ENCODE assay signal across 8 cellular contexts in genomic region chr19:19053508-19054314, GRCh38. TPM values are rescaled to one million over a fixed set of nuclear protein-coding genes. Genes with fewer than 3 reads are reported as not detected.
A peak's percentile ranks its signal among the peaks of the same experiment; 100 is the strongest.
DNase-seq lines count a peak whose midpoint lies in the region; ATAC-seq and TF ChIP-seq lines count a peak whose summit lies in the region.

No MANE protein-coding gene starts in this region.

- intact Hi-C loops in ovary (cut with DNase I) = loop anchor here in 3 of 4 donors (2.0 to 10.0 kb wide), 3 partner anchors 85 to 121 kb away; partner anchors contain the start of genes MEF2B (in 1 of the 3) and TMEM161A (in 1 of the 3)

- TF ChIP-seq EP300 in ovary (IDR thresholded peaks at IDR 0.05) = no peak

- no peak overlapping the region for H3K27ac ChIP-seq in ovary

- ATAC-seq in HG03196 (IDR thresholded peaks at IDR 0.05; ENCODE audit: unreplicated experiment) = no peak

- no peaks in the 10 kb centered on the region for H3K27me3 ChIP-seq in ovary

- TF ChIP-seq POLR2A in ovary (IDR thresholded peaks at IDR 0.05) = no peak

- no peaks in the 10 kb centered on the region for H3K9me3 ChIP-seq in ovary

- 83 to 89% (median 85%) methylated on average over 25 of the region's 25 CpGs for WGBS in ovary, 3 donors

- no peak overlapping the region for H3K4me3 ChIP-seq in fibroblast of villous mesenchyme (ENCODE audit: low read depth, low read length)
- no peak overlapping the region for H3K4me3 ChIP-seq in ovary

- no peaks in the 10 kb centered on the region for H3K4me1 ChIP-seq in ovary (ENCODE audit: insufficient read depth)

- TF ChIP-seq CTCF in fibroblast of villous mesenchyme (IDR thresholded peaks at IDR 0.05; ENCODE audit: insufficient read depth, low read depth, low read length) (peak; percentile 76), ovary (IDR thresholded peaks at IDR 0.05) (peak; percentile 42 to 76 (median 62))

- no peaks in the 10 kb centered on the region for H3K36me3 ChIP-seq in ovary

- peak; percentile 28 to 32 for DNase-seq in NCI-H2081 (lab: John Stamatoyannopoulos, UW)
- no peak for DNase-seq in NCI-H2081 treated with DMSO at 0.1 percent for 48 hours (lab: John Stamatoyannopoulos, UW)
- peak; percentile 36 for DNase-seq in NCI-H510A (lab: John Stamatoyannopoulos, UW)
- peak; percentile 29 to 35 for DNase-seq in activated T-helper 1 cell treated with anti-CD3 and anti-CD28 coated beads, Interleukin-2, amount 50 U/mL, for 16 hours (ENCODE audit: low read depth in 1 of 2, low spot score in 1 of 2)
- DNase-seq in fibroblast of villous mesenchyme (ENCODE audit: low read depth) = peak; percentile 65
- DNase-seq in ovary = peak; percentile 72 to 87 (median 81)
- DNase-seq in inferior parietal cortex (ENCODE audit: extremely low spot score) = no peak

RNA-seq across cellular contexts. Expression of gene SLC25A42, which starts 10.1 kb away (rescaled TPM):
- total RNA-seq in fibroblast of villous mesenchyme = 5.8 and 9.1 TPM in 2 replicates
- total RNA-seq in ovary = 10 to 100 TPM in 6 of 7 donors, 1 to 10 TPM in 1; 9.5 to 34.3 (median 23.2) TPM
- 10 to 100 TPM in 1 of 2 donors, 1 to 10 TPM in 1; 6.5 to 18.8 TPM for polyA plus RNA-seq in ovary

RNA-seq across cellular contexts. Expression of gene ARMC6, which starts 20.3 kb away (rescaled TPM):
- 37.1 and 42.8 TPM in 2 replicates for total RNA-seq in fibroblast of villous mesenchyme
- 10 to 100 TPM; 11.2 to 27.5 (median 14.8) TPM for total RNA-seq in ovary
- 10 to 100 TPM in 1 of 2 donors, 1 to 10 TPM in 1; 7.0 to 14.6 TPM for polyA plus RNA-seq in ovary

RNA-seq across cellular contexts. Expression of gene SUGP2, which starts 20.4 kb away (rescaled TPM):
- 39.3 and 57.4 TPM in 2 replicates for total RNA-seq in fibroblast of villous mesenchyme
- 10 to 100 TPM; 29.1 to 81.9 (median 57.0) TPM for total RNA-seq in ovary
- polyA plus RNA-seq in ovary = 10 to 100 TPM; 27.0 to 37.1 TPM

Comparison
In these comparisons a context has a peak if more than half of its experiments do, and no peak if none do; other contexts are left out.
1. DNase-seq: peak in NCI-H2081 (2 of 2), NCI-H510A (single experiment), activated T-helper 1 cell treated with anti-CD3 and anti-CD28 coated beads, Interleukin-2, amount 50 U/mL, for 16 hours (2 of 2), fibroblast of villous mesenchyme (single experiment) and ovary (5 of 5); none in NCI-H2081 treated with DMSO at 0.1 percent for 48 hours (single experiment) and inferior parietal cortex (single experiment).